11 cellular contexts compared by ENCODE assay signal in genomic region chr5:137395011-137395755, GRCh38.
DNase-seq lines count a peak whose midpoint lies in the region; ATAC-seq, FAIRE-seq and TF ChIP-seq lines count a peak whose summit lies in the region.
"Had no signal": no experiment of that assay in that cellular context is flagged by ENCODE, and none has a peak within 500 bp of the region (broad histone marks: within the 10 kb centered on the region; RNA-seq: fewer than 3 reads in every experiment).

No MANE protein-coding gene starts in this region.

- TF ChIP-seq CTCF in bronchial epithelial cell (IDR thresholded peaks at IDR 0.05; ENCODE audit: insufficient read depth, low read length, severe bottlenecking) (no peak), retinal pigment epithelial cell (conservative IDR thresholded peaks at IDR 0.05; ENCODE audit: low read depth, low read length) (no peak)

- H3K9me3 Mint-ChIP-seq in immature natural killer cell = peaks cover 0 to 3% (median under 1%) of the 10 kb centered on the region in 6 donors
- H3K9me3 Mint-ChIP-seq: activated B cell treated with CpG ODN at 0.5 μM for 24 hours, neural progenitor cell, type B pancreatic cell had no signal

- H3K36me3 ChIP-seq in bronchial epithelial cell (ENCODE audit: control insufficient read depth, insufficient read depth, low read length) = no peaks in the 10 kb centered on the region
- H3K36me3 ChIP-seq: neural progenitor cell had no signal

- DNase-seq in DMS153 (lab: John Stamatoyannopoulos, UW) (peak; percentile 51), DMS153 treated with DMSO at 0.1 percent for 48 hours (lab: John Stamatoyannopoulos, UW; ENCODE audit: unreplicated experiment) (no peak), NCI-H2171 treated with DMSO at 0.1 percent for 48 hours (lab: John Stamatoyannopoulos, UW) (peak; percentile 94), bronchial epithelial cell (ENCODE audit: low read depth) (peak; percentile 65), retinal pigment epithelial cell (ENCODE audit: low read depth) (peak; percentile 56), immature natural killer cell (no peak), left cardiac atrium (no peak)
- DNase-seq: activated B cell treated with CpG ODN at 0.5 μM for 24 hours had no signal

- no peak overlapping the region for H3K27ac Mint-ChIP-seq in immature natural killer cell
- H3K27ac Mint-ChIP-seq: activated B cell treated with CpG ODN at 0.5 μM for 24 hours, neural progenitor cell, type B pancreatic cell had no signal

- FAIRE-seq in bronchial epithelial cell (lab: Jason Lieb, UNC) = peak; percentile 84

- H3K4me1 Mint-ChIP-seq in immature natural killer cell = no peaks in the 10 kb centered on the region
- H3K4me1 Mint-ChIP-seq: activated B cell treated with CpG ODN at 0.5 μM for 24 hours, neural progenitor cell had no signal

- peaks cover 2 to 7% (median 2%) of the 10 kb centered on the region in 3 donors for H3K27me3 Mint-ChIP-seq in immature natural killer cell (ENCODE audit: low read depth in 3 of 3)
- H3K27me3 Mint-ChIP-seq: activated B cell treated with CpG ODN at 0.5 μM for 24 hours had no signal

- ATAC-seq in GM18861 (IDR thresholded peaks at IDR 0.05; ENCODE audit: unreplicated experiment) = no peak
- no peak for ATAC-seq in left cardiac atrium

- no peak overlapping the region for H3K4me3 ChIP-seq in bronchial epithelial cell (ENCODE audit: low read depth, low read length)
- no peak overlapping the region for H3K4me3 ChIP-seq in retinal pigment epithelial cell (ENCODE audit: low read length)
- H3K4me3 ChIP-seq: neural progenitor cell had no signal

- H3K4me3 Mint-ChIP-seq in immature natural killer cell = no peak overlapping the region
- H3K4me3 Mint-ChIP-seq: activated B cell treated with CpG ODN at 0.5 μM for 24 hours, neural progenitor cell, type B pancreatic cell had no signal

- H3K36me3 Mint-ChIP-seq in immature natural killer cell = peaks cover 0 to 4% (median 0%) of the 10 kb centered on the region in 3 donors
- H3K36me3 Mint-ChIP-seq: neural progenitor cell, type B pancreatic cell had no signal

- intact Hi-C loops in left cardiac atrium (cut with DNase I) = no loop called here

- H3K27me3 ChIP-seq in bronchial epithelial cell (ENCODE audit: control insufficient read depth, insufficient read depth, low read length) = no peaks in the 10 kb centered on the region
- H3K27me3 ChIP-seq: neural progenitor cell had no signal

Comparison
In these comparisons a context has a peak if more than half of its experiments do, and no peak if none do; other contexts are left out.
1. DNase-seq: peak in DMS153 (single experiment), NCI-H2171 treated with DMSO at 0.1 percent for 48 hours (single experiment), bronchial epithelial cell (single experiment) and retinal pigment epithelial cell (single experiment); none in DMS153 treated with DMSO at 0.1 percent for 48 hours (single experiment), immature natural killer cell (0 of 3) and left cardiac atrium (single experiment).